26 cellular contexts compared by ENCODE assay signal in genomic region chr10:8913720-8914119, GRCh38.
DNase-seq lines count a peak whose midpoint lies in the region; ATAC-seq, FAIRE-seq and TF ChIP-seq lines count a peak whose summit lies in the region.
"Had no signal": no experiment of that assay in that cellular context is flagged by ENCODE, and none has a peak within 500 bp of the region (broad histone marks: within the 10 kb centered on the region; RNA-seq: fewer than 3 reads in every experiment).

No MANE protein-coding gene starts in this region.

- 0 out of 2 replicates have a peak, but pooled peaks cover 3% of the 10 kb centered on the region for H3K4me1 ChIP-seq in PC-3 (ENCODE audit: insufficient read depth, low read length)
- H3K4me1 ChIP-seq in mesendoderm (ENCODE audit: control insufficient read depth, low read depth, low read length), result no peaks in the 10 kb centered on the region
- H3K4me1 ChIP-seq: testis had no signal

- no peak overlapping the region for H3K4me3 ChIP-seq in PC-3 (ENCODE audit: low read length)
- H3K4me3 ChIP-seq in epithelial cell of esophagus (ENCODE audit: low read length), result no peak overlapping the region
- no peak overlapping the region for H3K4me3 ChIP-seq in skeletal muscle cell (ENCODE audit: low read depth, low read length)
- no peak overlapping the region for H3K4me3 ChIP-seq in mesendoderm (ENCODE audit: low read length)
- H3K4me3 ChIP-seq: dorsolateral prefrontal cortex, smooth muscle cell, testis had no signal

- WGBS in mesendoderm (ENCODE audit: extremely low coverage, insufficient coverage, low lambda C conversion rate), result no CpG with 5 or more reads among the region's 4 CpGs

- H3K79me1 ChIP-seq in mesendoderm (ENCODE audit: low read length), result no peaks in the 10 kb centered on the region

- H3K4ac ChIP-seq in mesendoderm (ENCODE audit: low read depth, low read length), result no peak overlapping the region

- H3K4me2 ChIP-seq in PC-3 (ENCODE audit: low read length) (no peak overlapping the region), mesendoderm (ENCODE audit: low read length) (no peak overlapping the region)
- H3K4me2 ChIP-seq: smooth muscle cell had no signal

- no peak overlapping the region for H3K56ac ChIP-seq in mesendoderm (ENCODE audit: low read length)

- BruUV-seq in PC-3 (replicated peaks; lab: Mats Ljungman, UMichigan), result no TSS peak

- H3K23ac ChIP-seq in mesendoderm (ENCODE audit: low read length), result no peak overlapping the region

- H2BK15ac ChIP-seq in mesendoderm (replicated peaks; ENCODE audit: low read depth), result no peak overlapping the region

- no peak for TF ChIP-seq CTCF in PC-3 (conservative IDR thresholded peaks at IDR 0.05; ENCODE audit: low read depth, low read length)
- TF ChIP-seq CTCF in epithelial cell of esophagus (IDR thresholded peaks at IDR 0.05; ENCODE audit: insufficient read depth, low read depth, low read length, missing control alignments), result no peak

- no peak overlapping the region for H2BK120ac ChIP-seq in mesendoderm (ENCODE audit: low read depth, low read length)

- H3K18ac ChIP-seq in mesendoderm (ENCODE audit: low read length), result no peak overlapping the region

- no peak overlapping the region for H2AK5ac ChIP-seq in mesendoderm (ENCODE audit: low read length)

- no peaks in the 10 kb centered on the region for H3F3A ChIP-seq in PC-3 (ENCODE audit: low read length, unreplicated experiment)

- H4K5ac ChIP-seq in mesendoderm (ENCODE audit: low read length), result no peak overlapping the region

- no peaks in the 10 kb centered on the region for H3K9me3 ChIP-seq in PC-3 (ENCODE audit: low read length)
- H3K9me3 ChIP-seq: testis had no signal

- no peak for ATAC-seq in PC-3
- ATAC-seq: activated T-cell treated with anti-CD3 and anti-CD28 coated beads, Interleukin-2, amount 50 U/mL, for 72 hours; CD8-positive, alpha-beta T cell; stimulated activated naive B cell treated with anti-CD40 and anti-IgM and Interleukin-4, amounts not matched to agents 10 μg/mL and 1 μg/mL and 100 μg/mL, for 72 hours; T-cell had no signal

- intact Hi-C loops in PC-3 (cut with micrococcal nuclease), result no loop called here

- no peaks in the 10 kb centered on the region for H3K9me2 ChIP-seq in PC-3 (replicated peaks; ENCODE audit: low read length)

- CTCF ChIA-PET in PC-3 (lab: Charles Lee), result no interaction called here

- H3K79me2 ChIP-seq in PC-3 (ENCODE audit: low read length) (no peaks in the 10 kb centered on the region), mesendoderm (ENCODE audit: control insufficient read depth, insufficient read depth, low read length) (no peaks in the 10 kb centered on the region)

- no peak overlapping the region for H3K9ac ChIP-seq in PC-3 (ENCODE audit: low read length)
- H3K9ac ChIP-seq in mesendoderm (ENCODE audit: low read length), result no peak overlapping the region

- H2AFZ ChIP-seq in PC-3 (ENCODE audit: low read length), result no peak overlapping the region

- TF ChIP-seq POLR2A in GM12891 (IDR thresholded peaks at IDR 0.05; ENCODE audit: low read depth, low read length), result no peak

- no peaks in the 10 kb centered on the region for H3K36me3 ChIP-seq in PC-3 (ENCODE audit: low read depth, low read length)
- no peaks in the 10 kb centered on the region for H3K36me3 ChIP-seq in mesendoderm (ENCODE audit: control insufficient read depth, insufficient read depth, low read length)

- H3K27ac ChIP-seq in PC-3 (ENCODE audit: low read length) (no peak overlapping the region), mesendoderm (ENCODE audit: low read depth, low read length) (no peak overlapping the region)
- H3K27ac ChIP-seq: dorsolateral prefrontal cortex, epithelial cell of prostate, HL-60, testis had no signal

- POLR2A ChIA-PET in PC-3 (lab: Charles Lee; ENCODE audit: unreplicated experiment), result no interaction called here

- H2BK5ac ChIP-seq in mesendoderm (ENCODE audit: low read length), result no peak overlapping the region

- H4K8ac ChIP-seq in mesendoderm (ENCODE audit: low read depth, low read length), result no peak overlapping the region

- no peaks in the 10 kb centered on the region for H4K20me1 ChIP-seq in PC-3 (ENCODE audit: low read length)

- H3K27me3 ChIP-seq in PC-3 (ENCODE audit: low read length) (0 out of 2 replicates have a peak, but pooled peaks cover 9% of the 10 kb centered on the region), mesendoderm (ENCODE audit: insufficient read depth, low read length, poor library complexity) (no peaks in the 10 kb centered on the region)
- H3K27me3 ChIP-seq: testis had no signal

- DNase-seq in HT1080 (ENCODE audit: low read depth) (peak; percentile 11), PC-3 (peak; percentile 35), epithelial cell of esophagus (ENCODE audit: low read depth) (peak; percentile 77), skeletal muscle cell (ENCODE audit: low read depth) (peak; percentile 0), mesendoderm (no peak), GM12891 (ENCODE audit: insufficient read length, low spot score) (no peak)
- no peak for DNase-seq in activated naive CD4-positive, alpha-beta T cell treated with anti-CD3 and anti-CD28 coated beads, Interleukin-2, amount 50 U/mL, for 16 hours
- DNase-seq: activated CD4-positive, CD25-positive, alpha-beta regulatory T cell treated with anti-CD3 and anti-CD28 coated beads, Interleukin-2, amount 50 U/mL, for 72 hours; activated naive CD4-positive, alpha-beta T cell treated with anti-CD3 and anti-CD28 coated beads for 36 hours; activated T-cell treated with anti-CD3 and anti-CD28 coated beads, Interleukin-2, amount 50 U/mL, for 72 hours; CD8-positive, alpha-beta T cell; DMS79; dorsolateral prefrontal cortex; foreskin melanocyte; islet precursor cell; NCI-H1694; NCI-H748 treated with DMSO at 0.1 percent for 48 hours; SIG-M5; stimulated activated CD4-positive, alpha-beta T cell treated with anti-CD3 and anti-CD28 coated beads, Interleukin-2, amount 100 ng/mL, for 48 hours; stimulated activated naive B cell treated with anti-CD40 and anti-IgM and Interleukin-4, amounts not matched to agents 10 μg/mL and 1 μg/mL and 100 μg/mL, for 72 hours; T-cell; testis had no signal

- FAIRE-seq in GM12891 (lab: Jason Lieb, UNC), result no peak
- FAIRE-seq: H1 had no signal

TF ChIP-seq in GM12891, 5 proteins besides CTCF, POLR2A, EP300 and RAD21:
- TF ChIP-seq SPI1 (IDR thresholded peaks at IDR 0.05; ENCODE audit: low read depth, low read length), result no peak
- no peak for TF ChIP-seq POU2F2 (IDR thresholded peaks at IDR 0.05; ENCODE audit: low read depth, low read length)
- no peak for TF ChIP-seq POLR2AphosphoS5 (IDR thresholded peaks at IDR 0.05; ENCODE audit: low read depth, low read length)
- TF ChIP-seq TAF1 (IDR thresholded peaks at IDR 0.05; ENCODE audit: low read depth, low read length), result no peak
- TF ChIP-seq PAX5 (IDR thresholded peaks at IDR 0.05; ENCODE audit: insufficient read depth, low read length, severe bottlenecking), result no peak

Comparison
In these comparisons a context has a peak if more than half of its experiments do, and no peak if none do; other contexts are left out.
1. DNase-seq: peak in HT1080 (single experiment), PC-3 (single experiment), epithelial cell of esophagus (single experiment) and skeletal muscle cell (single experiment); none in mesendoderm (single experiment), activated naive CD4-positive, alpha-beta T cell treated with anti-CD3 and anti-CD28 coated beads, Interleukin-2, amount 50 U/mL, for 16 hours (single experiment) and GM12891 (single experiment).